8 cellular contexts compared by ENCODE assay signal in the genomic region with DNA sequence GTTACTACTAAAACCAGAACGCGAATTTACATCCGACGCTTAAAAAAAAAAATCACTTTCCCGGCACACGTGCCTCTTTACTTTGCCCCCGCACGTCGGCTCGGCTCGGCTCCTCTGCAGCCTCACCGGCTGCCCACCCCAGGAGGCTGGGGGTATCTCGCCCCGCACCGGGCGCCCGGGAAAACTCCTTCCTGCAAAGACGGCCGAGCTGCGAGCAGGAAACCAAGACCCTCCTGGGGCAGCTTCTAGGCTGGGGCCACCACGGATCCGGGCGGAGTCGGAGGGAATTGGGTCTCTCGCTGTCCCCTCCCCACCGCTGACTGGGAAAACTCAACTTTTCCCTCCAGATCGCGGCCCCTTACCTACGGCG. TPM values are rescaled to one million over a fixed set of nuclear protein-coding genes. Genes with fewer than 3 reads are reported as not detected.
A peak's percentile ranks its signal among the peaks of the same experiment; 100 is the strongest.
DNase-seq lines count a peak whose midpoint lies in the region; ATAC-seq and TF ChIP-seq lines count a peak whose summit lies in the region.

No MANE protein-coding gene starts in this region.

- peak overlapping the region; percentile 62 for H3K4me3 ChIP-seq in mesodermal cell (ENCODE audit: extremely low read depth, insufficient read depth, low read length, poor library complexity, severe bottlenecking)
- H3K4me3 ChIP-seq in urinary bladder (ENCODE audit: low read depth, low read length) = peak overlapping the region; percentile 62

- no peak for TF ChIP-seq CTCF in GM10248 (IDR thresholded peaks at IDR 0.05; ENCODE audit: control extremely low read depth, extremely low read depth, low read depth, missing control alignments)

- no peaks in the 10 kb centered on the region for H3K9me3 ChIP-seq in mesodermal cell (ENCODE audit: control insufficient read depth, low read length)

- DNase-seq in stimulated activated CD4-positive, alpha-beta T cell treated with anti-CD3 and anti-CD28 coated beads, Interleukin-12 subunit alpha, Interleukin-12 subunit beta, amount 100 ng/mL, for 4 hours = peak; percentile 6
- DNase-seq in stimulated activated CD4-positive, alpha-beta T cell treated with anti-CD3 and anti-CD28 coated beads, Interleukin-1b, Interleukin-23, amount 100 ng/mL, for 48 hours = no peak
- DNase-seq in NCI-H774 (lab: John Stamatoyannopoulos, UW) (peak; percentile 37), dermis blood vessel endothelial cell (peak; percentile 41), GM10248 (ENCODE audit: extremely low spot score) (no peak)

- POLR2A ChIA-PET in GM10248 (lab: Yijun Ruan, JAX) = no interaction called here

- CTCF ChIA-PET in GM10248 (lab: Yijun Ruan, JAX) = interaction anchor here (1.5 to 1.8 kb wide), 2 partner anchors 17 to 245 kb away, joined by 4 read pairs; no protein-coding TSS in a partner anchor

- WGBS in mesodermal cell (ENCODE audit: insufficient coverage in 2 of 2), 2 experiments = 0% methylated on average over 19 to 29 of the region's 30 CpGs
- WGBS in urinary bladder = under 1% methylated on average over 30 of the region's 30 CpGs

- H3K4me1 ChIP-seq in mesodermal cell (ENCODE audit: control insufficient read depth, insufficient read depth, low read length, poor library complexity, severe bottlenecking) (peaks cover 10% of the 10 kb centered on the region), urinary bladder (ENCODE audit: insufficient read depth) (no peaks in the 10 kb centered on the region)

- H3K27ac ChIP-seq in mesodermal cell (ENCODE audit: low read depth, low read length, severe bottlenecking) (peak overlapping the region; percentile 64), urinary bladder (ENCODE audit: low read depth) (peak overlapping the region; percentile 58)

- H3K36me3 ChIP-seq in mesodermal cell (ENCODE audit: control insufficient read depth, insufficient read depth, low read length) (peaks cover 5% of the 10 kb centered on the region), urinary bladder (ENCODE audit: insufficient read depth) (no peaks in the 10 kb centered on the region)

- ATAC-seq in HG03196 (IDR thresholded peaks at IDR 0.05; ENCODE audit: unreplicated experiment) = no peak

RNA-seq across cellular contexts. Expression of a gene that starts 0.6 kb away (rescaled TPM):
- total RNA-seq in dermis blood vessel endothelial cell (63.5 and 66.5 TPM in 2 replicates), urinary bladder (25.6 TPM)
- 13.3 TPM for polyA plus RNA-seq in mesodermal cell (2013, experiment 1 of 2)
- 13.5 TPM for polyA plus RNA-seq in mesodermal cell (2013, experiment 2 of 2)
- polyA plus RNA-seq in urinary bladder = 17.8 TPM

RNA-seq across cellular contexts. Expression of a gene that starts 32.7 kb away (rescaled TPM):
- total RNA-seq in dermis blood vessel endothelial cell (164 and 193 TPM in 2 replicates), urinary bladder (134 TPM)
- polyA plus RNA-seq in mesodermal cell (2013, experiment 1 of 2) = 159 TPM
- polyA plus RNA-seq in mesodermal cell (2013, experiment 2 of 2) = 132 TPM
- polyA plus RNA-seq in urinary bladder = 257 TPM

RNA-seq across cellular contexts. Expression of a gene that starts 42.2 kb away (rescaled TPM):
- 99.0 and 102 TPM in 2 replicates for total RNA-seq in dermis blood vessel endothelial cell
- polyA plus RNA-seq in mesodermal cell (2013, experiment 1 of 2) = 50.9 TPM
- 50.7 TPM for polyA plus RNA-seq in mesodermal cell (2013, experiment 2 of 2)
- 61.3 TPM for total RNA-seq in urinary bladder
- polyA plus RNA-seq in urinary bladder = 44.5 TPM

Comparison
In these comparisons a context has a peak if more than half of its experiments do, and no peak if none do; other contexts are left out.
1. DNase-seq: peak in stimulated activated CD4-positive, alpha-beta T cell treated with anti-CD3 and anti-CD28 coated beads, Interleukin-12 subunit alpha, Interleukin-12 subunit beta, amount 100 ng/mL, for 4 hours (single experiment), NCI-H774 (single experiment) and dermis blood vessel endothelial cell (single experiment); none in stimulated activated CD4-positive, alpha-beta T cell treated with anti-CD3 and anti-CD28 coated beads, Interleukin-1b, Interleukin-23, amount 100 ng/mL, for 48 hours (single experiment) and GM10248 (single experiment).